Comparison of ENCODE assay signal across 13 cellular contexts in the genomic region with DNA sequence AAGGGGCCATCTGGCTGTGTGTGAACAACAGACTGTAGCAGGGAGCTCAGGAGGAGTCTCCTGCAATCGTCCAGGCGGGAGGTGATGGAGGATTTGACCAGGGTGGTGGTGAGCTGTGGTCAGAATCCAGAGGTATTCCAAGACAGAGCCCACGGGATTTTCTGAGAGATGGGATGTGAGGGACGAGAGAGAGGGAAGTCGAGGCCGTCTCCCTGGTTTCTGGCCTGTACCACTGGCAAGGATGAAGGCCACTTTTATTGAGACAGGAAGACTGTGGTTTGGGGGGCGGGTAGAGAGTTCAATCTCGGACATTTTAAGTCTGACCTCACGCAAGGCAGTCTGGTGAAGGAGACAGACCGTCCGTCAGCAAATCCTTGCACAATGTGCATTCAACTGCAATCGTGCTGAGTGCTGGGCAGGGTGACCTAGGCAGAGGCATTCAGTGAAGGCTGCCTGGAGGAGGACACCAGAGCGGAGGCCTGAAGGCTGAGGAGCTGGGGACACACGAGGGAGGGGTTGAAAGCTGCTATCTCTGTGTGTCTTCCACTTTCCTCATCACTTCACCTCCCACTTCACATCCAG. TPM values are rescaled to one million over a fixed set of nuclear protein-coding genes. Genes with fewer than 3 reads are reported as not detected.
DNase-seq lines count a peak whose midpoint lies in the region; ATAC-seq, FAIRE-seq and TF ChIP-seq lines count a peak whose summit lies in the region.
"Had no signal": no experiment of that assay in that cellular context is flagged by ENCODE, and none has a peak within 500 bp of the region (broad histone marks: within the 10 kb centered on the region; RNA-seq: fewer than 3 reads in every experiment).

No MANE protein-coding gene starts in this region.

- intact Hi-C loops in HepG2 (cut with micrococcal nuclease; ENCODE audit: unreplicated experiment) = no loop called here

- H3K4me1 ChIP-seq in HepG2 (ENCODE audit: insufficient read depth, low read length) = no peaks in the 10 kb centered on the region
- H3K4me1 ChIP-seq in GM23338 (ENCODE audit: insufficient read depth) = peaks cover 8% of the 10 kb centered on the region

- no peak for DNase-seq in stimulated activated naive CD8-positive, alpha-beta T cell treated with anti-CD3 and anti-CD28 coated beads, Interleukin-15, Interleukin-2, amounts not matched to agents 100 U/mL and 50 U/mL, for 24 hours
- DNase-seq in HepG2 (ENCODE audit: low spot score) (no peak), GM23338 (ENCODE audit: low spot score) (no peak), dedifferentiated amniotic fluid mesenchymal stem cell (ENCODE audit: extremely low spot score) (no peak)
- no peak for DNase-seq in activated CD8-positive, alpha-beta memory T cell treated with anti-CD3 and anti-CD28 coated beads, Interleukin-2, amount 50 U/mL, for 4 hours
- DNase-seq: activated naive CD4-positive, alpha-beta T cell treated with anti-CD3 and anti-CD28 coated beads, Interleukin-2, amount 10 ng/mL, durations not matched to agents 7 days and 5 days; H7; NCI-H345; T-helper 2 cell had no signal

- H3F3A ChIP-seq in GM23338 (replicated peaks; ENCODE audit: low read depth) = no peaks in the 10 kb centered on the region

- POLR2A ChIA-PET in HepG2 (lab: Yijun Ruan, JAX) = no interaction called here

- peaks cover 42% of the 10 kb centered on the region for H3K36me3 Mint-ChIP-seq in stimulated activated naive CD8-positive, alpha-beta T cell treated with anti-CD3 and anti-CD28 coated beads, Interleukin-15, Interleukin-2, amounts not matched to agents 100 ng/mL and 50 ng/mL, for 24 hours (ENCODE audit: low read depth)
- peaks cover 12% of the 10 kb centered on the region for H3K36me3 Mint-ChIP-seq in activated T-helper 17 cell treated with anti-CD3 and anti-CD28 coated beads, Interleukin-2, amount 50 U/mL, for 72 hours (ENCODE audit: low read depth)
- H3K36me3 Mint-ChIP-seq in GM23338 (ENCODE audit: low read depth) = peaks cover 15% of the 10 kb centered on the region

- in situ Hi-C loops in HepG2 (cut with HindIII; ENCODE audit: extremely low pct_ligation_motif_present, low pct_unique_long_range_greater_than_20kb) = no loop called here

- no peaks in the 10 kb centered on the region for H3K79me2 ChIP-seq in HepG2 (ENCODE audit: insufficient read depth, low read length)
- no peaks in the 10 kb centered on the region for H3K79me2 ChIP-seq in GM23338 (replicated peaks; ENCODE audit: insufficient read depth)

- FAIRE-seq in HepG2 (lab: Jason Lieb, UNC) = no peak

- BruUV-seq in HepG2 (replicated peaks; lab: Mats Ljungman, UMichigan) = no TSS peak

- peaks cover 96% of the 10 kb centered on the region for H3K4me1 Mint-ChIP-seq in stimulated activated naive CD8-positive, alpha-beta T cell treated with anti-CD3 and anti-CD28 coated beads, Interleukin-15, Interleukin-2, amounts not matched to agents 100 ng/mL and 50 ng/mL, for 24 hours (ENCODE audit: low read depth)
- peaks cover 49% of the 10 kb centered on the region for H3K4me1 Mint-ChIP-seq in activated T-helper 17 cell treated with anti-CD3 and anti-CD28 coated beads, Interleukin-2, amount 50 U/mL, for 72 hours
- H3K4me1 Mint-ChIP-seq in GM23338 = peaks cover 15% of the 10 kb centered on the region

- H3K27me3 ChIP-seq in HepG2 (ENCODE audit: control insufficient read depth in 1 of 2, insufficient read depth in 2 of 2, low read length in 2 of 2) = peaks cover 6 to 19% of the 10 kb centered on the region in 2 experiments; a peak in 3 of 5 replicates
- no peaks in the 10 kb centered on the region for H3K27me3 ChIP-seq in GM23338 (ENCODE audit: insufficient read depth)

- H3K4me3 ChIP-seq in HepG2 (replicated peaks in 1 of 3; ENCODE audit: insufficient read depth in 1 of 3, low read depth in 2 of 3, low read length in 3 of 3) (no peak overlapping the region), GM23338 (no peak overlapping the region)
- H3K4me3 ChIP-seq: smooth muscle cell had no signal

- CTCF ChIA-PET in HepG2 (lab: Yijun Ruan, JAX; ENCODE audit: low intra/inter-chr PET ratio, low total read pairs) = no interaction called here

- TF ChIP-seq CTCF in HepG2 (CRISPR knock-in tag; IDR thresholded peaks at IDR 0.05) (no peak), GM23338 (conservative IDR thresholded peaks at IDR 0.05; ENCODE audit: low read depth in 2 of 2) (no peak)

- H3K4me2 ChIP-seq in HepG2 (ENCODE audit: low read depth, low read length) (no peak overlapping the region), GM23338 (no peak overlapping the region)
- H3K4me2 ChIP-seq: smooth muscle cell had no signal

- no peak overlapping the region for H3K27ac ChIP-seq in HepG2 (ENCODE audit: extremely low read length, insufficient read depth, low read length)
- no peak overlapping the region for H3K27ac ChIP-seq in GM23338 (ENCODE audit: low read depth)

- TF ChIP-seq EP300 in HepG2 (IDR thresholded peaks at IDR 0.05; ENCODE audit: low read depth in 2 of 2, low read length in 2 of 2) = no peak
- TF ChIP-seq EP300 in HepG2 (CRISPR knock-in tag; IDR thresholded peaks at IDR 0.05; ENCODE audit: borderline replicate concordance) = no peak

- no peak for ATAC-seq in stimulated activated naive CD8-positive, alpha-beta T cell treated with anti-CD3 and anti-CD28 coated beads, Interleukin-15, Interleukin-2, amounts not matched to agents 100 U/mL and 50 U/mL, for 24 hours
- no peak for ATAC-seq in activated T-helper 17 cell treated with anti-CD3 and anti-CD28 coated beads, Interleukin-2, amount 50 U/mL, for 72 hours (replicated peaks)
- ATAC-seq in HepG2 (peak; percentile 23; the same call in 2 of the 3 replicates), HG03378 (IDR thresholded peaks at IDR 0.05; ENCODE audit: unreplicated experiment) (no peak), GM23338 (no peak)

- TF ChIP-seq RAD21 in HepG2 (CRISPR knock-in tag; IDR thresholded peaks at IDR 0.05) = no peak

- no peaks in the 10 kb centered on the region for H3K27me3 Mint-ChIP-seq in stimulated activated naive CD8-positive, alpha-beta T cell treated with anti-CD3 and anti-CD28 coated beads, Interleukin-15, Interleukin-2, amounts not matched to agents 100 ng/mL and 50 ng/mL, for 24 hours
- H3K27me3 Mint-ChIP-seq in activated T-helper 17 cell treated with anti-CD3 and anti-CD28 coated beads, Interleukin-2, amount 50 U/mL, for 72 hours = no peaks in the 10 kb centered on the region
- peaks cover 2% of the 10 kb centered on the region for H3K27me3 Mint-ChIP-seq in GM23338 (ENCODE audit: insufficient read depth, low read depth, poor library complexity)

- H3K4me3 Mint-ChIP-seq in stimulated activated naive CD8-positive, alpha-beta T cell treated with anti-CD3 and anti-CD28 coated beads, Interleukin-15, Interleukin-2, amounts not matched to agents 100 ng/mL and 50 ng/mL, for 24 hours = peak overlapping the region; percentile 23
- peak overlapping the region; percentile 69 for H3K4me3 Mint-ChIP-seq in activated T-helper 17 cell treated with anti-CD3 and anti-CD28 coated beads, Interleukin-2, amount 50 U/mL, for 72 hours
- no peak overlapping the region for H3K4me3 Mint-ChIP-seq in GM23338
- H3K4me3 Mint-ChIP-seq: activated naive CD4-positive, alpha-beta T cell treated with anti-CD3 and anti-CD28 coated beads, Interleukin-2, amount 10 ng/mL, durations not matched to agents 7 days and 5 days had no signal

- no peaks in the 10 kb centered on the region for H3K9me2 ChIP-seq in GM23338 (ENCODE audit: insufficient read depth)

- TF ChIP-seq POLR2A in HepG2 (IDR thresholded peaks at IDR 0.05; ENCODE audit: insufficient read depth in 1 of 2, low read depth in 2 of 2, low read length in 2 of 2) = no peak

- peak overlapping the region; percentile 89 for H3K27ac Mint-ChIP-seq in stimulated activated naive CD8-positive, alpha-beta T cell treated with anti-CD3 and anti-CD28 coated beads, Interleukin-15, Interleukin-2, amounts not matched to agents 100 ng/mL and 50 ng/mL, for 24 hours
- H3K27ac Mint-ChIP-seq in activated T-helper 17 cell treated with anti-CD3 and anti-CD28 coated beads, Interleukin-2, amount 50 U/mL, for 72 hours = peak overlapping the region; percentile 88
- H3K27ac Mint-ChIP-seq in GM23338 = no peak overlapping the region; the same call in 1 of the 2 replicates
- H3K27ac Mint-ChIP-seq: activated naive CD4-positive, alpha-beta T cell treated with anti-CD3 and anti-CD28 coated beads, Interleukin-2, amount 10 ng/mL, durations not matched to agents 7 days and 5 days had no signal

- H2AFZ ChIP-seq in HepG2 (ENCODE audit: low read length) (no peak overlapping the region), GM23338 (no peak overlapping the region)

- no peak overlapping the region for H3K9ac ChIP-seq in HepG2 (ENCODE audit: insufficient read depth, low read depth, low read length)

- H3K9me3 Mint-ChIP-seq in stimulated activated naive CD8-positive, alpha-beta T cell treated with anti-CD3 and anti-CD28 coated beads, Interleukin-15, Interleukin-2, amounts not matched to agents 100 ng/mL and 50 ng/mL, for 24 hours = no peaks in the 10 kb centered on the region
- no peaks in the 10 kb centered on the region for H3K9me3 Mint-ChIP-seq in activated T-helper 17 cell treated with anti-CD3 and anti-CD28 coated beads, Interleukin-2, amount 50 U/mL, for 72 hours
- H3K9me3 Mint-ChIP-seq in GM23338 = peaks cover 23% of the 10 kb centered on the region

- WGBS in HepG2 (ENCODE audit: low lambda C conversion rate) = 11% methylated on average over 14 of the region's 14 CpGs

- H3K9me3 ChIP-seq in HepG2 (ENCODE audit: low read length) = no peaks in the 10 kb centered on the region

- H3K36me3 ChIP-seq in HepG2 (replicated peaks in 1 of 2; ENCODE audit: control insufficient read depth in 1 of 2, insufficient read depth in 2 of 2, low read length in 2 of 2) (no peaks in the 10 kb centered on the region), GM23338 (ENCODE audit: insufficient read depth) (no peaks in the 10 kb centered on the region)

- no peaks in the 10 kb centered on the region for H4K20me1 ChIP-seq in HepG2 (ENCODE audit: insufficient read depth, low read length)
- no peaks in the 10 kb centered on the region for H4K20me1 ChIP-seq in GM23338 (replicated peaks; ENCODE audit: insufficient read depth)

RNA-seq across cellular contexts. Expression of a gene that starts 53.9 kb away (rescaled TPM):
- total RNA-seq in activated T-helper 17 cell treated with anti-CD3 and anti-CD28 coated beads, Interleukin-2, amount 50 U/mL, for 72 hours = 100 to 1,000 TPM in 1 of 2 donors, 10 to 100 TPM in 1; 96.1 to 111 TPM
- 0.02 and 0.06 TPM in 2 replicates for total RNA-seq in HepG2 (2016; rRNA removed; fragmentation: Illumina TruSeq; extraction: Trizol)
- total RNA-seq in HepG2 (2016; cell fraction: cytosol; rRNA removed; fragmentation: Illumina TruSeq; extraction: Trizol; ENCODE audit: low read depth) = under 0.01 TPM in 1 of 2 replicates, not detected in the other
- total RNA-seq in HepG2 (2016; cell fraction: insoluble cytoplasmic fraction; rRNA removed; fragmentation: Illumina TruSeq; extraction: Trizol) = 0.02 TPM in 1 of 2 replicates, not detected in the other
- 0.03 and 0.56 TPM in 2 replicates for total RNA-seq in HepG2 (2016; cell fraction: membrane; rRNA removed; fragmentation: Illumina TruSeq; extraction: Trizol)
- not detected in 2 replicates for total RNA-seq in HepG2 (2016; cell fraction: nucleus; rRNA removed; fragmentation: Illumina TruSeq; extraction: Trizol)
- polyA plus RNA-seq in HepG2 (2011; rRNA removed) (0.04 and 0.05 TPM in 2 replicates), GM23338 (2016; fragmentation: Nextera tagmentation; extraction: Ambion mirVana) (2.4 and 2.6 TPM in 2 replicates)
- polyA plus RNA-seq in HepG2 (2011; cell fraction: cytosol; rRNA removed) = 0.03 and 0.07 TPM in 2 replicates
- polyA plus RNA-seq in HepG2 (2011; cell fraction: nucleus; rRNA removed) = 0.17 and 0.19 TPM in 2 replicates
- 0.03 and 0.05 TPM in 2 replicates for polyA plus RNA-seq in HepG2 (2012)
- 0.02 TPM in 1 of 2 replicates, not detected in the other for polyA plus RNA-seq in HepG2 (2016; cell fraction: cytosol; fragmentation: Illumina TruSeq; extraction: Trizol; ENCODE audit: low read depth)
- not detected in 2 replicates for polyA plus RNA-seq in HepG2 (2016; cell fraction: insoluble cytoplasmic fraction; fragmentation: Illumina TruSeq; extraction: Trizol; ENCODE audit: low read depth)
- not detected in 2 replicates for polyA plus RNA-seq in HepG2 (2016; cell fraction: membrane; fragmentation: Illumina TruSeq; extraction: Trizol; ENCODE audit: low read depth)
- polyA plus RNA-seq in HepG2 (2016; cell fraction: nucleus; fragmentation: Illumina TruSeq; extraction: Trizol; ENCODE audit: insufficient read depth, low read depth) = not detected in 2 replicates
- 0.08 and 15.2 TPM in 2 replicates for polyA minus RNA-seq in HepG2 (2011; rRNA and poly(A)+ RNA removed; ENCODE audit: low replicate concordance)
- polyA minus RNA-seq in HepG2 (2011; cell fraction: cytosol; rRNA and poly(A)+ RNA removed) = 0.20 and 0.44 TPM in 2 replicates
- polyA minus RNA-seq in HepG2 (2011; cell fraction: nucleus; rRNA and poly(A)+ RNA removed) = 0.12 and 0.13 TPM in 2 replicates
- 7.8 and 10.3 TPM in 2 replicates for total RNA-seq in GM23338 (2014; rRNA removed; shearing (Covaris generic))
